Comparison of ENCODE assay signal across 21 cellular contexts in the genomic region with DNA sequence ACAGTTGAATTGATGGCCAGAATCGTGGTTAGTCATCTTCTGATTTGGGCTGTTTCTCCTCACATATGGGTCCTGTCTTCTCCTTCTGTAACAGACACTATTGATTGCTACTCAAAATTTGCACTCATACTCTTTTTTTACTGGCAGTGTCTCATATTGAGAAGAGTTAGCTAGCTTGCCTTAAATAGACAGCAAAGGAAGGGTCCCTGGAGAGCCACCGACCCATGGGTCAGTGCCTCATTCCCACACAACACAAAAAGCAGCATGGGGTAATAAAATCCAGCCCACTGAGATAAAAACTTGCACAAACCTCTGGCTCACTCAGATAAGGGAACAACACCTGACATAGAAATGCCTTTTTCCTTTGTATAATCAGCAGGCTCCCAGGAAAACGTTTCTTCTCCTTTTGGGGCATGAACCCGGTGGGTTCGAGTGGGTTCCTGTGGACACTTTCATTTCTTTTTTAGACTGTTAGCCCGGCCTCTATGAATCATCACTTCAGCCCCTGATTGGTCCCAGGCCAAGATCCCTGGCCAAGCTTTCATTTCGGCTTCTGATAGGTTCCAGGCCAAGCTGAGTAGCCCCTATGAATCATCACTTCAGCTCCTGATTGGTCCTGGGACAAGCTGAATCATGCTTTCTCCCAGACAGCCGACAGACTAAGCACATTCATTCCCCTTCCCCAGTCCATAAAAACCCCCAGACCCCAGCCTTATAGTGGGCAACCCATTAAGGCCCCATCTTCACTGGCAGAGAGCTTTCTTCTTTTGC.
DNase-seq lines count a peak whose midpoint lies in the region; ATAC-seq lines count a peak whose summit lies in the region.
"Had no signal": no experiment of that assay in that cellular context is flagged by ENCODE, and none has a peak within 500 bp of the region (broad histone marks: within the 10 kb centered on the region; RNA-seq: fewer than 3 reads in every experiment).

No MANE protein-coding gene starts in this region.

- H3K23ac ChIP-seq in mesenchymal stem cell (ENCODE audit: low read length in 2 of 2): no peak overlapping the region

- no peak overlapping the region for H3K27ac ChIP-seq in mesenchymal stem cell (ENCODE audit: low read length, poor library complexity, severe bottlenecking)
- H3K27ac ChIP-seq: ascending aorta, hepatocyte, pancreas, tibial nerve had no signal

- no peak overlapping the region for H3K4ac ChIP-seq in mesenchymal stem cell (ENCODE audit: low read depth in 1 of 2, low read length in 2 of 2)

- H4K91ac ChIP-seq in mesenchymal stem cell (ENCODE audit: low read length): no peak overlapping the region

- no peaks in the 10 kb centered on the region for H3K27me3 ChIP-seq in mesenchymal stem cell (ENCODE audit: control insufficient read depth in 1 of 2, insufficient read depth in 1 of 2, low read length in 2 of 2)
- H3K27me3 ChIP-seq: ascending aorta, hepatocyte, pancreas, tibial nerve had no signal

- no peak for ATAC-seq in GM18861 (IDR thresholded peaks at IDR 0.05; ENCODE audit: unreplicated experiment)
- ATAC-seq: GM23338; pancreas; stimulated activated naive B cell treated with anti-CD40 and anti-IgM and Interleukin-4, amounts not matched to agents 10 μg/mL and 1 μg/mL and 100 μg/mL, for 72 hours had no signal

- H2AK5ac ChIP-seq in mesenchymal stem cell (ENCODE audit: low read length, severe bottlenecking): no peak overlapping the region

- peaks cover 6% of the 10 kb centered on the region for H3K9me3 ChIP-seq in mesenchymal stem cell (ENCODE audit: control insufficient read depth, low read length)
- H3K9me3 ChIP-seq: ascending aorta, pancreas had no signal

- no peak overlapping the region for H2AFZ ChIP-seq in mesenchymal stem cell (ENCODE audit: low read depth, low read length)
- H2AFZ ChIP-seq: GM23338, hepatocyte had no signal

- no peak overlapping the region for H2BK15ac ChIP-seq in mesenchymal stem cell (ENCODE audit: low read depth, poor library complexity, severe bottlenecking)

- no peak overlapping the region for H2BK5ac ChIP-seq in mesenchymal stem cell (ENCODE audit: low read depth, low read length, poor library complexity, severe bottlenecking)

- no peaks in the 10 kb centered on the region for H3K36me3 ChIP-seq in mesenchymal stem cell (ENCODE audit: control insufficient read depth in 1 of 2, insufficient read depth in 2 of 2, low read depth in 1 of 2, low read length in 2 of 2)
- H3K36me3 ChIP-seq: ascending aorta, pancreas, tibial nerve had no signal

- no peak overlapping the region for H2BK120ac ChIP-seq in mesenchymal stem cell (ENCODE audit: low read depth, low read length)

- H3K4me3 ChIP-seq in mesenchymal stem cell (ENCODE audit: insufficient read depth in 1 of 2, low read depth in 1 of 2, low read length in 2 of 2): peak overlapping the region in 1 of 2 experiments; percentile 71
- H3K4me3 ChIP-seq: GM23338, hepatocyte, lung, pancreas had no signal

- H3K4me2 ChIP-seq in mesenchymal stem cell (ENCODE audit: low read length, poor library complexity, severe bottlenecking): no peak overlapping the region
- H3K4me2 ChIP-seq: GM23338, hepatocyte had no signal

- peak; percentile 5 for DNase-seq in CMK (ENCODE audit: low read depth)
- DNase-seq in HS-5 (ENCODE audit: low read depth): peak; percentile 3
- peak; percentile 6 for DNase-seq in SK-MEL-5 (ENCODE audit: low read depth, low spot score)
- no peak for DNase-seq in mesenchymal stem cell
- no peak for DNase-seq in NCI-H2029 (lab: John Stamatoyannopoulos, UW)
- no peak for DNase-seq in NCI-H1694 treated with DMSO at 0.1 percent for 48 hours (lab: John Stamatoyannopoulos, UW)
- DNase-seq in HT-29 (ENCODE audit: low spot score): no peak
- DNase-seq: activated B cell treated with CpG ODN at 0.5 μM for 24 hours; activated CD4-positive, alpha-beta memory T cell treated with anti-CD3 and anti-CD28 coated beads, Interleukin-2, amount 10 ng/mL, durations not matched to agents 7 days and 5 days; activated naive CD4-positive, alpha-beta T cell treated with anti-CD3 and anti-CD28 coated beads for 36 hours; AML-193; NCI-H1930; stimulated activated naive B cell treated with anti-CD40 and anti-IgM and Interleukin-4, amounts not matched to agents 10 μg/mL and 1 μg/mL and 100 μg/mL, for 72 hours; T-helper 2 cell had no signal

- peak overlapping the region; percentile 17 for H3K9ac ChIP-seq in mesenchymal stem cell (ENCODE audit: low read length)

- H3K18ac ChIP-seq in mesenchymal stem cell (ENCODE audit: low read depth in 1 of 2, low read length in 2 of 2): no peak overlapping the region

- H3K4me1 ChIP-seq in mesenchymal stem cell (ENCODE audit: control insufficient read depth, insufficient read depth, low read depth, low read length): no peaks in the 10 kb centered on the region
- H3K4me1 ChIP-seq: ascending aorta, pancreas, tibial nerve had no signal

- H3K14ac ChIP-seq in mesenchymal stem cell (ENCODE audit: low read length in 2 of 2): no peak overlapping the region

- no peaks in the 10 kb centered on the region for H3K79me1 ChIP-seq in mesenchymal stem cell (replicated peaks; ENCODE audit: low read length, poor library complexity, severe bottlenecking)

- in situ Hi-C loops in SK-MEL-5 (cut with HindIII; ENCODE audit: low pct_unique_long_range_greater_than_20kb, low sequenced_read_pairs): no loop called here

- no peak overlapping the region for H4K8ac ChIP-seq in mesenchymal stem cell (ENCODE audit: low read length)

- H2BK12ac ChIP-seq in mesenchymal stem cell (ENCODE audit: low read length in 2 of 2): no peak overlapping the region

- WGBS in mesenchymal stem cell: 65% methylated on average over 7 of the region's 8 CpGs

Comparison
In these comparisons a context has a peak if more than half of its experiments do, and no peak if none do; other contexts are left out.
1. DNase-seq: peak in CMK (single experiment), HS-5 (single experiment) and SK-MEL-5 (single experiment); none in mesenchymal stem cell (single experiment), NCI-H2029 (single experiment), NCI-H1694 treated with DMSO at 0.1 percent for 48 hours (single experiment) and HT-29 (single experiment).